In the genomic region with DNA sequence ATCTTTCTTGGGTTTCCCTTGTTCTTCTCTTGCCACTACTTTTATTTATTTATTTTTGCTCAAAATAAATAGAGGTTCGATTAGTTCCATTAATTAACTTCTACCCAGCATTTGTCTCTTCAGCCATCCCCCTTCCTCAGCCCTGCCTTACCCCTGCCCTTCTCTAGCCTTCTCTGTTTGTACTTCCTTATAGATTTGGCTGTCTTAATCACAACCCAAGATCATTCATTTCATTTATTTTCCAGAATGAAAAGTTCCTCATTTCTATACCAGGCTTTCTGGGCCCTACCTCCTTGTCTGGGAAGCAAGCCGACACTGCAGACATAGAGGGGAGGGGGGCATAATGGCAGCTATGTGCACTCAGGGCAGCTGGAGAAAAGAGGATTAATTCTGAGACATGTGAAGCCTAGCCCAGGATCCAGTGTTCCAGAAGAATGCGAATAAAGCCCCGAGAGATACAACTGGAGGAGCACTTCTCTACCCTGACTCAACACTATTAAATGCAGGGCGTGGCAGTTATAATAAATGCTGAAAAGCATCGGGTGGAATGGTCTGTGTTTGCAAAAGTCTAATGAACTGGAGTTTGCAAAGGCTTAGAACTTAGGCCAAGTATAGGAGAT, we compare ENCODE assay signal across 8 cellular contexts. TPM values are rescaled to one million over a fixed set of nuclear protein-coding genes. Genes with fewer than 3 reads are reported as not detected.
DNase-seq lines count a peak whose midpoint lies in the region; ATAC-seq and TF ChIP-seq lines count a peak whose summit lies in the region.

No MANE protein-coding gene starts in this region.

- H3K4me1 ChIP-seq in duodenal mucosa (ENCODE audit: control insufficient read depth in 1 of 2, insufficient read depth in 2 of 2, low read length in 2 of 2): peaks cover 47 to 79% of the 10 kb centered on the region in 2 donors

- no peaks in the 10 kb centered on the region for H3K27me3 ChIP-seq in duodenal mucosa (ENCODE audit: control insufficient read depth in 1 of 2, insufficient read depth in 2 of 2, low read length in 2 of 2)

- H3K9me3 ChIP-seq in duodenal mucosa (ENCODE audit: control insufficient read depth in 1 of 2, low read length in 2 of 2): no peaks in the 10 kb centered on the region

- H3K27me3 Mint-ChIP-seq in nephron (ENCODE audit: low read depth): no peaks in the 10 kb centered on the region

- ATAC-seq in GM21367 (IDR thresholded peaks at IDR 0.05; ENCODE audit: unreplicated experiment): no peak

- H3K27ac Mint-ChIP-seq in nephron: peak overlapping the region; percentile 95 to 98 (median 97)

- H3K36me3 Mint-ChIP-seq in nephron (ENCODE audit: low read depth): no peaks in the 10 kb centered on the region

- DNase-seq in Caki2 (ENCODE audit: low read depth) (peak; percentile 53), NCI-H82 (lab: John Stamatoyannopoulos, UW) (peak; percentile 92), RKO (ENCODE audit: low spot score) (no peak), midbrain (lab: John Stamatoyannopoulos, UW) (no peak), HuH-7 (ENCODE audit: low spot score) (no peak)

- H3K27ac ChIP-seq in duodenal mucosa (ENCODE audit: low read depth, low read length): peak overlapping the region; percentile 87

- peaks cover 79% of the 10 kb centered on the region for H3K4me1 Mint-ChIP-seq in nephron

- H3K9ac ChIP-seq in duodenal mucosa (ENCODE audit: low read depth in 1 of 2, low read length in 2 of 2): peak overlapping the region; percentile 43 to 59

- H3K36me3 ChIP-seq in duodenal mucosa (ENCODE audit: control insufficient read depth in 1 of 2, insufficient read depth in 2 of 2, low read length in 2 of 2): no peaks in the 10 kb centered on the region

- no peak for TF ChIP-seq CTCF in nephron (IDR thresholded peaks at IDR 0.05; ENCODE audit: unreplicated experiment in 3 of 3)

- in situ Hi-C loops in Caki2 (cut with HindIII; ENCODE audit: low pct_unique_long_range_greater_than_20kb, low sequenced_read_pairs): no loop called here

- no peaks in the 10 kb centered on the region for H3K9me3 Mint-ChIP-seq in nephron

- H3K4me3 ChIP-seq in duodenal mucosa (ENCODE audit: low read depth in 1 of 2, low read length in 2 of 2): peak overlapping the region; percentile 40 to 50

- H3K4me3 Mint-ChIP-seq in nephron: peak overlapping the region in 2 of 3 experiments; percentile 7 to 36

RNA-seq across cellular contexts. Expression of a gene that starts 6.4 kb away (rescaled TPM):
- total RNA-seq in Caki2 (2014; rRNA removed; shearing (Covaris generic); ENCODE audit: low replicate concordance): 9.4 and 21.7 TPM in 2 replicates

RNA-seq across cellular contexts. Expression of a gene that starts 53.7 kb away (rescaled TPM):
- total RNA-seq in Caki2 (2014; rRNA removed; shearing (Covaris generic); ENCODE audit: low replicate concordance): 12.3 and 32.9 TPM in 2 replicates

RNA-seq across cellular contexts. Expression of a gene that starts 54.1 kb away (rescaled TPM):
- 14.3 and 17.9 TPM in 2 replicates for total RNA-seq in Caki2 (2014; rRNA removed; shearing (Covaris generic); ENCODE audit: low replicate concordance)

Comparison
In these comparisons a context has a peak if more than half of its experiments do, and no peak if none do; other contexts are left out.
1. DNase-seq: peak in Caki2 (single experiment) and NCI-H82 (single experiment); none in RKO (single experiment), midbrain (single experiment) and HuH-7 (single experiment).